21 cellular contexts compared by ENCODE assay signal in genomic region chr10:31140716-31141115, GRCh38.
"Had no signal": no experiment of that assay in that cellular context is flagged by ENCODE, and none has a peak within 500 bp of the region (broad histone marks: within the 10 kb centered on the region; RNA-seq: fewer than 3 reads in every experiment).

No MANE protein-coding gene starts in this region.

- DNase-seq: effector memory CD8-positive, alpha-beta T cell; esophagus squamous epithelium; foreskin fibroblast; immature natural killer cell; left cardiac atrium; left ventricle myocardium inferior; lower lobe of right lung; mesendoderm; naive B cell; posterior cingulate gyrus; spleen; stimulated activated CD4-positive, alpha-beta T cell treated with anti-CD3 and anti-CD28 coated beads, Interleukin-15, amount 100 ng/mL, for 24 hours; stimulated activated CD4-positive, alpha-beta T cell treated with anti-CD3 and anti-CD28 coated beads, Interleukin-1b, Interleukin-23, amount 100 ng/mL, for 48 hours; stimulated activated CD4-positive, alpha-beta T cell treated with anti-CD3 and anti-CD28 coated beads, Interleukin-4, amount 100 ng/mL, for 24 hours; stimulated activated naive B cell treated with anti-CD40 and anti-IgM and Interleukin-4, amounts not matched to agents 10 μg/mL and 1 μg/mL and 100 μg/mL, for 72 hours; uterus had no signal

- H3K4me3 Mint-ChIP-seq: effector memory CD8-positive, alpha-beta T cell; immature natural killer cell; naive B cell; nephron; stimulated activated naive B cell treated with anti-CD40 and anti-IgM and Interleukin-4, amounts not matched to agents 10 μg/mL and 1 μg/mL and 100 μg/mL, for 72 hours; type B pancreatic cell had no signal

- H3K27me3 ChIP-seq: esophagus squamous epithelium, gastroesophageal sphincter, spleen, uterus had no signal

- H3K4me3 ChIP-seq: esophagus squamous epithelium, gastroesophageal sphincter, left ventricle myocardium inferior, lower lobe of right lung, spleen, uterus had no signal

- H3K36me3 ChIP-seq: esophagus squamous epithelium, gastroesophageal sphincter, left ventricle myocardium inferior, lower lobe of right lung, spleen, uterus had no signal

- H3K27ac Mint-ChIP-seq: effector memory CD8-positive, alpha-beta T cell; immature natural killer cell; stimulated activated naive B cell treated with anti-CD40 and anti-IgM and Interleukin-4, amounts not matched to agents 10 μg/mL and 1 μg/mL and 100 μg/mL, for 72 hours; type B pancreatic cell had no signal

- H3K36me3 Mint-ChIP-seq: immature natural killer cell; naive B cell; stimulated activated naive B cell treated with anti-CD40 and anti-IgM and Interleukin-4, amounts not matched to agents 10 μg/mL and 1 μg/mL and 100 μg/mL, for 72 hours; type B pancreatic cell had no signal

- ATAC-seq: effector memory CD8-positive, alpha-beta T cell; gastroesophageal sphincter; left cardiac atrium; lower lobe of right lung; sciatic nerve; stimulated activated naive B cell treated with anti-CD40 and anti-IgM and Interleukin-4, amounts not matched to agents 10 μg/mL and 1 μg/mL and 100 μg/mL, for 72 hours had no signal

- H3K27me3 Mint-ChIP-seq: type B pancreatic cell had no signal

- H3K9me3 ChIP-seq: esophagus squamous epithelium, gastroesophageal sphincter, left ventricle myocardium inferior, lower lobe of right lung, spleen, uterus had no signal

- H3K27ac ChIP-seq: epithelial cell of prostate, esophagus squamous epithelium, gastroesophageal sphincter, left ventricle myocardium inferior, lower lobe of right lung, spleen, uterus had no signal

- H3K9me3 Mint-ChIP-seq: effector memory CD8-positive, alpha-beta T cell; naive B cell; nephron; stimulated activated naive B cell treated with anti-CD40 and anti-IgM and Interleukin-4, amounts not matched to agents 10 μg/mL and 1 μg/mL and 100 μg/mL, for 72 hours; type B pancreatic cell had no signal
